ENCODE assay signal across 12 cellular contexts in genomic region chr20:50628326-50628725, GRCh38.
DNase-seq lines count a peak whose midpoint lies in the region; ATAC-seq lines count a peak whose summit lies in the region.
"Had no signal": no experiment of that assay in that cellular context is flagged by ENCODE, and none has a peak within 500 bp of the region (broad histone marks: within the 10 kb centered on the region; RNA-seq: fewer than 3 reads in every experiment).

No MANE protein-coding gene starts in this region.

- intact Hi-C loops in cardiac septum (cut with DNase I) = loop anchor here (2.0 kb wide), 1 partner anchor 116 kb away; no protein-coding TSS in a partner anchor

- peak overlapping the region; percentile 29 for H4K8ac ChIP-seq in mesenchymal stem cell (ENCODE audit: low read length)

- WGBS in mesenchymal stem cell = 56% methylated on average over 11 of the region's 11 CpGs

- no peak overlapping the region for H3K4me3 ChIP-seq in H7 (ENCODE audit: insufficient read depth, low read depth, low read length)
- H3K4me3 ChIP-seq in mesenchymal stem cell (ENCODE audit: insufficient read depth in 1 of 2, low read depth in 1 of 2, low read length in 2 of 2) = no peak overlapping the region
- H3K4me3 ChIP-seq: gastroesophageal sphincter had no signal

- H3K36me3 ChIP-seq in H7 (replicated peaks; ENCODE audit: control insufficient read depth, insufficient read depth, low read length) = no peaks in the 10 kb centered on the region
- H3K36me3 ChIP-seq in mesenchymal stem cell (ENCODE audit: control insufficient read depth in 1 of 2, insufficient read depth in 2 of 2, low read depth in 1 of 2, low read length in 2 of 2) = peaks cover 17 to 40% of the 10 kb centered on the region in 2 experiments
- H3K36me3 ChIP-seq: gastroesophageal sphincter had no signal

- H3K23ac ChIP-seq in mesenchymal stem cell (ENCODE audit: low read length in 2 of 2) = no peak overlapping the region

- H3K27ac ChIP-seq in mesenchymal stem cell (ENCODE audit: low read length, poor library complexity, severe bottlenecking) = no peak overlapping the region
- H3K27ac ChIP-seq: gastroesophageal sphincter, HL-60 had no signal

- no peaks in the 10 kb centered on the region for H3K9me3 ChIP-seq in mesenchymal stem cell (ENCODE audit: control insufficient read depth, low read length)
- H3K9me3 ChIP-seq: gastroesophageal sphincter had no signal

- H2AK5ac ChIP-seq in mesenchymal stem cell (ENCODE audit: low read length, severe bottlenecking) = peak overlapping the region; percentile 45

- peak overlapping the region; percentile 1 to 31 for H2BK12ac ChIP-seq in mesenchymal stem cell (ENCODE audit: low read length in 2 of 2)

- no peak for ATAC-seq in HG02840 (IDR thresholded peaks at IDR 0.05; ENCODE audit: low FRiP score, unreplicated experiment)
- ATAC-seq: gastroesophageal sphincter had no signal

- no peak overlapping the region for H2BK5ac ChIP-seq in mesenchymal stem cell (ENCODE audit: low read depth, low read length, poor library complexity, severe bottlenecking)

- peaks cover 11% of the 10 kb centered on the region for H3K79me1 ChIP-seq in mesenchymal stem cell (replicated peaks; ENCODE audit: low read length, poor library complexity, severe bottlenecking)

- no peak overlapping the region for H2AFZ ChIP-seq in mesenchymal stem cell (ENCODE audit: low read depth, low read length)

- H3K27me3 ChIP-seq in H7 (ENCODE audit: control insufficient read depth, insufficient read depth, low read length) (no peaks in the 10 kb centered on the region), mesenchymal stem cell (ENCODE audit: control insufficient read depth in 1 of 2, insufficient read depth in 1 of 2, low read length in 2 of 2) (no peaks in the 10 kb centered on the region)
- H3K27me3 ChIP-seq: gastroesophageal sphincter had no signal

- no peak overlapping the region for H2BK120ac ChIP-seq in mesenchymal stem cell (ENCODE audit: low read depth, low read length)

- no peak overlapping the region for H3K14ac ChIP-seq in mesenchymal stem cell (ENCODE audit: low read length in 2 of 2)

- H3K4ac ChIP-seq in mesenchymal stem cell (ENCODE audit: low read depth in 1 of 2, low read length in 2 of 2) = peak overlapping the region; percentile 7 to 26

- H3K9ac ChIP-seq in mesenchymal stem cell (ENCODE audit: low read length) = no peak overlapping the region

- no peak overlapping the region for H3K4me2 ChIP-seq in mesenchymal stem cell (ENCODE audit: low read length, poor library complexity, severe bottlenecking)

- H3K4me1 ChIP-seq in mesenchymal stem cell (ENCODE audit: control insufficient read depth, insufficient read depth, low read depth, low read length) = peaks cover 37% of the 10 kb centered on the region

- peak overlapping the region in 1 of 2 experiments; percentile 5 for H3K18ac ChIP-seq in mesenchymal stem cell (ENCODE audit: low read depth in 1 of 2, low read length in 2 of 2)

- DNase-seq in COR-L47 (lab: John Stamatoyannopoulos, UW) = peak; percentile 8
- DNase-seq in H7 = peak; percentile 57
- DNase-seq in NCI-H526 (lab: John Stamatoyannopoulos, UW) = peak; percentile 58 to 88
- DNase-seq in mesenchymal stem cell = no peak
- DNase-seq in activated effector memory CD4-positive, alpha-beta T cell treated with Interleukin-2 at 50 U/mL for 16 hours = no peak
- no peak for DNase-seq in GOT3 (lab: John Stamatoyannopoulos, UW)
- DNase-seq in cardiac septum (ENCODE audit: low spot score) = no peak
- DNase-seq: activated CD4-positive, CD25-positive, alpha-beta regulatory T cell; SW 1271 had no signal

- peak overlapping the region; percentile 3 for H4K91ac ChIP-seq in mesenchymal stem cell (ENCODE audit: low read length)

- H2BK15ac ChIP-seq in mesenchymal stem cell (ENCODE audit: low read depth, poor library complexity, severe bottlenecking) = no peak overlapping the region

Comparison
In these comparisons a context has a peak if more than half of its experiments do, and no peak if none do; other contexts are left out.
1. DNase-seq: peak in COR-L47 (single experiment), H7 (single experiment) and NCI-H526 (2 of 2); none in mesenchymal stem cell (single experiment), activated effector memory CD4-positive, alpha-beta T cell treated with Interleukin-2 at 50 U/mL for 16 hours (single experiment), GOT3 (single experiment) and cardiac septum (single experiment).